8 cellular contexts compared by ENCODE assay signal in genomic region chr1:39901486-39902120, GRCh38.
DNase-seq lines count a peak whose midpoint lies in the region; ATAC-seq and TF ChIP-seq lines count a peak whose summit lies in the region.

TSS of gene MYCL (minus strand) at chr1:39901917. CDS start at chr1:39901434, 483 bp downstream.

- peak within 1 kb of the TSS; percentile 63 for H3K4me3 ChIP-seq in WI38 (ENCODE audit: low read depth, low read length)

- no peak for TF ChIP-seq CTCF in WI38 (IDR thresholded peaks at IDR 0.05; ENCODE audit: low read depth, low read length)

- ATAC-seq in HG02840 (IDR thresholded peaks at IDR 0.05; ENCODE audit: low FRiP score, unreplicated experiment) = peak; percentile 61

- peak; percentile 93 to 95 for DNase-seq in NCI-H187 (lab: John Stamatoyannopoulos, UW)
- DNase-seq in NCI-H187 treated with DMSO at 0.1 percent for 48 hours (lab: John Stamatoyannopoulos, UW) = no peak
- DNase-seq in NCI-H2029 (lab: John Stamatoyannopoulos, UW) = peak; percentile 100
- peak; percentile 49 for DNase-seq in central memory CD4-positive, alpha-beta T cell
- DNase-seq in kidney glomerular epithelial cell (lab: John Stamatoyannopoulos, UW) = peak; percentile 63
- DNase-seq in stimulated activated CD4-positive, alpha-beta T cell treated with anti-CD3 and anti-CD28 coated beads, Interleukin-1b, Interleukin-23, amount 100 ng/mL, for 24 hours (ENCODE audit: low read depth in 4 of 4, low spot score in 1 of 4) = peak in 3 of 4 experiments; percentile 30 to 69 (median 61)
